In genomic region chr12:27967551-27968054, GRCh38 we compare ENCODE assay signal across 14 cellular contexts. TPM values are rescaled to one million over a fixed set of nuclear protein-coding genes. Genes with fewer than 3 reads are reported as not detected.
DNase-seq lines count a peak whose midpoint lies in the region; FAIRE-seq and TF ChIP-seq lines count a peak whose summit lies in the region.
"Had no signal": no experiment of that assay in that cellular context is flagged by ENCODE, and none has a peak within 500 bp of the region (broad histone marks: within the 10 kb centered on the region; RNA-seq: fewer than 3 reads in every experiment).

No MANE protein-coding gene starts in this region.

- no peaks in the 10 kb centered on the region for H3K9me3 ChIP-seq in smooth muscle cell (replicated peaks; ENCODE audit: low read depth)

- H3K4me1 ChIP-seq in smooth muscle cell (ENCODE audit: low read depth) = peaks cover 25% of the 10 kb centered on the region

- H3K79me2 ChIP-seq in smooth muscle cell (ENCODE audit: low read depth) = peaks cover 36% of the 10 kb centered on the region

- H2AFZ ChIP-seq in smooth muscle cell (ENCODE audit: low read depth) = no peak overlapping the region

- H3K27ac ChIP-seq in smooth muscle cell (ENCODE audit: low read depth) = peak overlapping the region; percentile 94

- H3F3A ChIP-seq in smooth muscle cell (ENCODE audit: low read depth) = peaks cover 22% of the 10 kb centered on the region

- peak overlapping the region; percentile 92 for H3K4me2 ChIP-seq in smooth muscle cell

- H3K36me3 ChIP-seq in bronchial epithelial cell (ENCODE audit: control insufficient read depth, insufficient read depth, low read length) (peaks cover 4% of the 10 kb centered on the region), smooth muscle cell (ENCODE audit: low read depth) (no peaks in the 10 kb centered on the region)

- H3K27me3 ChIP-seq in bronchial epithelial cell (ENCODE audit: control insufficient read depth, insufficient read depth, low read length) (no peaks in the 10 kb centered on the region), smooth muscle cell (ENCODE audit: low read depth) (no peaks in the 10 kb centered on the region)

- TF ChIP-seq CTCF in bronchial epithelial cell (IDR thresholded peaks at IDR 0.05; ENCODE audit: insufficient read depth, low read length, severe bottlenecking) = no peak
- no peak for TF ChIP-seq CTCF in smooth muscle cell (IDR thresholded peaks at IDR 0.05; ENCODE audit: borderline replicate concordance, insufficient read depth, poor library complexity, severe bottlenecking)

- 80% methylated on average over 2 of the region's 2 CpGs for WGBS in smooth muscle cell (ENCODE audit: low lambda C conversion rate)

- peak overlapping the region; percentile 92 for H3K9ac ChIP-seq in smooth muscle cell (ENCODE audit: low read depth)

- H3K4me3 ChIP-seq in bronchial epithelial cell (ENCODE audit: low read depth, low read length) (peak overlapping the region; percentile 73), smooth muscle cell (peak overlapping the region; percentile 63)

- no peak for FAIRE-seq in bronchial epithelial cell (lab: Jason Lieb, UNC)

- DNase-seq in NCI-H2107 treated with DMSO at 0.1 percent for 48 hours (lab: John Stamatoyannopoulos, UW; ENCODE audit: unreplicated experiment) (peak; percentile 82), NCI-H2107 (lab: John Stamatoyannopoulos, UW) (no peak), NCI-H2171 treated with DMSO at 0.1 percent for 48 hours (lab: John Stamatoyannopoulos, UW) (peak; percentile 100), bronchial epithelial cell (ENCODE audit: low read depth) (peak; percentile 64), smooth muscle cell (lab: John Stamatoyannopoulos, UW; ENCODE audit: unreplicated experiment) (no peak), cerebellum (ENCODE audit: low spot score) (no peak), amniotic stem cell (lab: John Stamatoyannopoulos, UW) (no peak)
- no peak for DNase-seq in stimulated activated CD4-positive, alpha-beta T cell treated with anti-CD3 and anti-CD28 coated beads, Interleukin-15, amount 100 ng/mL, for 24 hours
- DNase-seq: activated CD4-positive, alpha-beta T cell treated with anti-CD3 and anti-CD28 coated beads, Interleukin-2, amount 50 U/mL, for 1 hour; aorta; immature natural killer cell; posterior cingulate gyrus; T-helper 2 cell had no signal

- no peaks in the 10 kb centered on the region for H4K20me1 ChIP-seq in smooth muscle cell (ENCODE audit: low read depth)

RNA-seq across cellular contexts. Expression of gene PTHLH, which starts 4.9 kb away (rescaled TPM):
- 47.4 and 82.1 TPM in 2 replicates for total RNA-seq in bronchial epithelial cell
- total RNA-seq in smooth muscle cell = 155 and 181 TPM in 2 replicates
- polyA plus RNA-seq in smooth muscle cell = 58.0 and 177 TPM in 2 replicates
- not detected for total RNA-seq in cerebellum
- total RNA-seq: activated T-helper 17 cell treated with anti-CD3 and anti-CD28 coated beads, Interleukin-2, amount 50 U/mL, for 72 hours had no signal
- polyA plus RNA-seq: immature natural killer cell had no signal

Comparison
In these comparisons a context has a peak if more than half of its experiments do, and no peak if none do; other contexts are left out.
1. DNase-seq: peak in NCI-H2107 treated with DMSO at 0.1 percent for 48 hours (single experiment), NCI-H2171 treated with DMSO at 0.1 percent for 48 hours (single experiment) and bronchial epithelial cell (single experiment); none in NCI-H2107 (single experiment), smooth muscle cell (single experiment), cerebellum (single experiment), stimulated activated CD4-positive, alpha-beta T cell treated with anti-CD3 and anti-CD28 coated beads, Interleukin-15, amount 100 ng/mL, for 24 hours (single experiment) and amniotic stem cell (single experiment).
2. RNA of gene PTHLH, which starts 4.9 kb away (total RNA-seq): 155 to 181 TPM in smooth muscle cell and 47.4 to 82.1 TPM in bronchial epithelial cell; not detected in cerebellum (single experiment); every median in the first group is over 10 times any median in the second.